In the genomic region with DNA sequence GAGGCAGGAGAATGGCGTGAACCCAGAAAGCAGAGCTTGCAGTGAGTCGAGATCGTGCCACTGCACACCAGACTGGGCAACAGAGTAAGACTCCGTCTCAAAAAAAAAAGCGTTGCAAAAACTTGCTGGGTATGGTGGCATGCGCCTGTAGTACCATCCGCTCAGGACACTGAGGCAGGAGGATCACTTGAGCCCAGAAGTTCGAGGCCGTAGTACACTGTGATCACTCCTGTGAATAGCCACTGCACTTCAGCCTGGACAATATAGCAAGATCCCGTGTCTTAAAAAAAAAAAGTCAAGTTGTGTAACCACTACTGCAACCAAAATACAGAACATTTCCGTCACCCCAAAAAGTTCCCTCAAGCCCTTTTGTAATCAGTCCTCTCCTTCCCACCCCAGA, we compare ENCODE assay signal across 11 cellular contexts. TPM values are rescaled to one million over a fixed set of nuclear protein-coding genes. Genes with fewer than 3 reads are reported as not detected.
DNase-seq lines count a peak whose midpoint lies in the region; ATAC-seq lines count a peak whose summit lies in the region.
"Had no signal": no experiment of that assay in that cellular context is flagged by ENCODE, and none has a peak within 500 bp of the region (broad histone marks: within the 10 kb centered on the region; RNA-seq: fewer than 3 reads in every experiment).

No MANE protein-coding gene starts in this region.

- H3K4me1 ChIP-seq in BLaER1 (peaks cover 37% of the 10 kb centered on the region), mesodermal cell (ENCODE audit: control insufficient read depth, insufficient read depth, low read length, poor library complexity, severe bottlenecking) (no peaks in the 10 kb centered on the region)

- H3K27ac ChIP-seq in BLaER1, result no peak overlapping the region
- H3K27ac ChIP-seq in mesodermal cell (ENCODE audit: low read depth, low read length, severe bottlenecking), result no peak overlapping the region

- H3K9me3 ChIP-seq in BLaER1 (no peaks in the 10 kb centered on the region), mesodermal cell (ENCODE audit: control insufficient read depth, low read length) (no peaks in the 10 kb centered on the region)
- H3K9me3 ChIP-seq: gastroesophageal sphincter had no signal

- peaks cover 48% of the 10 kb centered on the region for H3K36me3 Mint-ChIP-seq in activated T-helper 1 cell treated with anti-CD3 and anti-CD28 coated beads, Interleukin-12 subunit alpha, Interleukin-12 subunit beta, Interleukin-2, Interleukin-4 antibody, amounts not matched to agents 30 ng/mL and 10 ng/mL and 1 ng/mL, durations not matched to agents 14 hours and 24 hours and 36 hours (ENCODE audit: low read depth)

- no peaks in the 10 kb centered on the region for H3K9me3 Mint-ChIP-seq in activated T-helper 1 cell treated with anti-CD3 and anti-CD28 coated beads, Interleukin-12 subunit alpha, Interleukin-12 subunit beta, Interleukin-2, Interleukin-4 antibody, amounts not matched to agents 30 ng/mL and 10 ng/mL and 1 ng/mL, durations not matched to agents 14 hours and 24 hours and 36 hours

- ATAC-seq in HG03521 (IDR thresholded peaks at IDR 0.05; ENCODE audit: unreplicated experiment), result no peak
- ATAC-seq: gastroesophageal sphincter had no signal

- H3K36me3 ChIP-seq in BLaER1, result peaks cover 59% of the 10 kb centered on the region
- peaks cover 70% of the 10 kb centered on the region for H3K36me3 ChIP-seq in mesodermal cell (ENCODE audit: control insufficient read depth, insufficient read depth, low read length)

- H3K4me3 ChIP-seq in BLaER1, result peak overlapping the region; percentile 98; the same call in 1 of the 2 replicates
- peak overlapping the region; percentile 94; the same call in 1 of the 2 replicates for H3K4me3 ChIP-seq in GM08714 (ENCODE audit: low read length)
- peak overlapping the region; percentile 98 for H3K4me3 ChIP-seq in mesodermal cell (ENCODE audit: extremely low read depth, insufficient read depth, low read length, poor library complexity, severe bottlenecking)

- H3K27me3 ChIP-seq in BLaER1, result no peaks in the 10 kb centered on the region
- H3K27me3 ChIP-seq: gastroesophageal sphincter had no signal

- intact Hi-C loops in activated T-helper 1 cell treated with anti-CD3 and anti-CD28 coated beads, Interleukin-12 subunit alpha, Interleukin-12 subunit beta, Interleukin-2, Interleukin-4 antibody, amounts not matched to agents 30 ng/mL and 10 ng/mL and 1 ng/mL, durations not matched to agents 14 hours and 24 hours and 36 hours (cut with micrococcal nuclease), result loop anchor here (5.0 kb wide), 2 partner anchors 158 to 832 kb away; a partner anchor contains a TSS

- H3K9ac ChIP-seq in BLaER1, result peak overlapping the region; percentile 98

- H3K27me3 Mint-ChIP-seq in activated T-helper 1 cell treated with anti-CD3 and anti-CD28 coated beads, Interleukin-12 subunit alpha, Interleukin-12 subunit beta, Interleukin-2, Interleukin-4 antibody, amounts not matched to agents 30 ng/mL and 10 ng/mL and 1 ng/mL, durations not matched to agents 14 hours and 24 hours and 36 hours (ENCODE audit: insufficient read depth), result no peaks in the 10 kb centered on the region

- peak overlapping the region; percentile 94 for H3K4me2 ChIP-seq in BLaER1

- H4K20me1 ChIP-seq in BLaER1, result peaks cover 63% of the 10 kb centered on the region

- DNase-seq in activated T-helper 1 cell treated with anti-CD3 and anti-CD28 coated beads, Interleukin-12 subunit alpha, Interleukin-12 subunit beta, Interleukin-2, Interleukin-4 antibody, amounts not matched to agents 30 ng/mL and 10 ng/mL and 1 ng/mL, durations not matched to agents 14 hours and 24 hours and 36 hours (ENCODE audit: low spot score), result no peak
- DNase-seq in NCI-H2171 treated with DMSO at 0.1 percent for 48 hours (lab: John Stamatoyannopoulos, UW), result no peak
- no peak for DNase-seq in CD1c-positive myeloid dendritic cell (ENCODE audit: extremely low spot score)
- DNase-seq in NCI-H82 (lab: John Stamatoyannopoulos, UW), result no peak
- DNase-seq: NCI-H146, T1000 had no signal

- peaks cover 54% of the 10 kb centered on the region for H3K4me1 Mint-ChIP-seq in activated T-helper 1 cell treated with anti-CD3 and anti-CD28 coated beads, Interleukin-12 subunit alpha, Interleukin-12 subunit beta, Interleukin-2, Interleukin-4 antibody, amounts not matched to agents 30 ng/mL and 10 ng/mL and 1 ng/mL, durations not matched to agents 14 hours and 24 hours and 36 hours (ENCODE audit: low read depth)

- 98 to 99% methylated on average over 9 to 11 of the region's 11 CpGs for WGBS in mesodermal cell (ENCODE audit: insufficient coverage in 2 of 2), 2 experiments

- H3K27ac Mint-ChIP-seq in activated T-helper 1 cell treated with anti-CD3 and anti-CD28 coated beads, Interleukin-12 subunit alpha, Interleukin-12 subunit beta, Interleukin-2, Interleukin-4 antibody, amounts not matched to agents 30 ng/mL and 10 ng/mL and 1 ng/mL, durations not matched to agents 14 hours and 24 hours and 36 hours, result peak overlapping the region; percentile 77

- peak overlapping the region; percentile 99 for H3K4me3 Mint-ChIP-seq in activated T-helper 1 cell treated with anti-CD3 and anti-CD28 coated beads, Interleukin-12 subunit alpha, Interleukin-12 subunit beta, Interleukin-2, Interleukin-4 antibody, amounts not matched to agents 30 ng/mL and 10 ng/mL and 1 ng/mL, durations not matched to agents 14 hours and 24 hours and 36 hours

RNA-seq across cellular contexts. Expression of a gene that starts 1.5 kb away (rescaled TPM):
- 268 and 273 TPM in 2 replicates for total RNA-seq in activated T-helper 1 cell treated with anti-CD3 and anti-CD28 coated beads, Interleukin-12 subunit alpha, Interleukin-12 subunit beta, Interleukin-2, Interleukin-4 antibody, amounts not matched to agents 30 ng/mL and 10 ng/mL and 1 ng/mL, durations not matched to agents 14 hours and 24 hours and 36 hours
- 125 TPM for polyA plus RNA-seq in mesodermal cell (2013, experiment 1 of 2)
- polyA plus RNA-seq in mesodermal cell (2013, experiment 2 of 2), result 108 TPM

RNA-seq across cellular contexts. Expression of a gene that starts 2.1 kb away (rescaled TPM):
- total RNA-seq in activated T-helper 1 cell treated with anti-CD3 and anti-CD28 coated beads, Interleukin-12 subunit alpha, Interleukin-12 subunit beta, Interleukin-2, Interleukin-4 antibody, amounts not matched to agents 30 ng/mL and 10 ng/mL and 1 ng/mL, durations not matched to agents 14 hours and 24 hours and 36 hours, result 63.4 and 63.6 TPM in 2 replicates
- 86.4 TPM for polyA plus RNA-seq in mesodermal cell (2013, experiment 1 of 2)
- 69.4 TPM for polyA plus RNA-seq in mesodermal cell (2013, experiment 2 of 2)

RNA-seq across cellular contexts. Expression of a gene that starts 15.7 kb away (rescaled TPM):
- 26.5 and 33.6 TPM in 2 replicates for total RNA-seq in activated T-helper 1 cell treated with anti-CD3 and anti-CD28 coated beads, Interleukin-12 subunit alpha, Interleukin-12 subunit beta, Interleukin-2, Interleukin-4 antibody, amounts not matched to agents 30 ng/mL and 10 ng/mL and 1 ng/mL, durations not matched to agents 14 hours and 24 hours and 36 hours
- polyA plus RNA-seq in mesodermal cell (2013, experiment 1 of 2), result 29.2 TPM
- 26.3 TPM for polyA plus RNA-seq in mesodermal cell (2013, experiment 2 of 2)

RNA-seq across cellular contexts. Expression of a gene that starts 24.7 kb away (rescaled TPM):
- 55.0 and 57.8 TPM in 2 replicates for total RNA-seq in activated T-helper 1 cell treated with anti-CD3 and anti-CD28 coated beads, Interleukin-12 subunit alpha, Interleukin-12 subunit beta, Interleukin-2, Interleukin-4 antibody, amounts not matched to agents 30 ng/mL and 10 ng/mL and 1 ng/mL, durations not matched to agents 14 hours and 24 hours and 36 hours
- 14.9 TPM for polyA plus RNA-seq in mesodermal cell (2013, experiment 1 of 2)
- 11.6 TPM for polyA plus RNA-seq in mesodermal cell (2013, experiment 2 of 2)

RNA-seq across cellular contexts. Expression of a gene that starts 44.6 kb away (rescaled TPM):
- total RNA-seq in activated T-helper 1 cell treated with anti-CD3 and anti-CD28 coated beads, Interleukin-12 subunit alpha, Interleukin-12 subunit beta, Interleukin-2, Interleukin-4 antibody, amounts not matched to agents 30 ng/mL and 10 ng/mL and 1 ng/mL, durations not matched to agents 14 hours and 24 hours and 36 hours, result 40.2 and 40.6 TPM in 2 replicates
- 20.2 TPM for polyA plus RNA-seq in mesodermal cell (2013, experiment 1 of 2)
- polyA plus RNA-seq in mesodermal cell (2013, experiment 2 of 2), result 20.5 TPM
